9 cellular contexts compared by ENCODE assay signal in genomic region chr5:1652873-1653707, GRCh38.
DNase-seq lines count a peak whose midpoint lies in the region; ATAC-seq, FAIRE-seq and TF ChIP-seq lines count a peak whose summit lies in the region.
"Had no signal": no experiment of that assay in that cellular context is flagged by ENCODE, and none has a peak within 500 bp of the region (broad histone marks: within the 10 kb centered on the region; RNA-seq: fewer than 3 reads in every experiment).

No MANE protein-coding gene starts in this region.

- H3K4me3 Mint-ChIP-seq in T-helper 17 cell, result peak overlapping the region; percentile 31

- no peak overlapping the region for H3K27ac ChIP-seq in kidney (ENCODE audit: low read depth in 2 of 2, low read length in 2 of 2)
- H3K27ac ChIP-seq: thyroid gland had no signal

- ATAC-seq in GM18861 (IDR thresholded peaks at IDR 0.05; ENCODE audit: unreplicated experiment), result peak; percentile 20
- peak; percentile 44 for ATAC-seq in HG03064 (IDR thresholded peaks at IDR 0.05; ENCODE audit: low read depth, unreplicated experiment)
- peak; percentile 65 for ATAC-seq in T-helper 17 cell

- no peak overlapping the region for H3K9ac ChIP-seq in kidney (ENCODE audit: low read length in 2 of 2)

- no peaks in the 10 kb centered on the region for H3K36me3 Mint-ChIP-seq in T-helper 17 cell (ENCODE audit: low read depth)

- no peak overlapping the region for H3K4me3 ChIP-seq in kidney (ENCODE audit: low read length in 2 of 2)
- H3K4me3 ChIP-seq: thyroid gland had no signal

- peak; percentile 2 for DNase-seq in ACHN
- no peak for DNase-seq in T-helper 17 cell
- DNase-seq in kidney, result peak; percentile 68
- DNase-seq in activated CD4-positive, alpha-beta T cell treated with anti-CD3 and anti-CD28 coated beads, Interleukin-2, amount 50 U/mL, for 4 hours, result no peak
- no peak for DNase-seq in GOT3 (lab: John Stamatoyannopoulos, UW)
- DNase-seq in activated gamma-delta T cell (lab: John Stamatoyannopoulos, UW), result no peak

- no peak for TF ChIP-seq CTCF in kidney (IDR thresholded peaks at IDR 0.05; ENCODE audit: borderline replicate concordance, extremely low read depth, insufficient read depth)

- H3K4me1 ChIP-seq in kidney (ENCODE audit: control insufficient read depth in 1 of 2, insufficient read depth in 1 of 2, low read depth in 1 of 2, low read length in 2 of 2), result peaks cover 0 to 4% of the 10 kb centered on the region in 2 donors

- peaks cover 8% of the 10 kb centered on the region for H3K4me1 Mint-ChIP-seq in T-helper 17 cell

- intact Hi-C loops in kidney (cut with DNase I), result no loop called here

- no peak overlapping the region for H3K27ac Mint-ChIP-seq in T-helper 17 cell

- H3K36me3 ChIP-seq in kidney (ENCODE audit: control insufficient read depth in 1 of 2, insufficient read depth in 2 of 2, low read length in 2 of 2), result no peaks in the 10 kb centered on the region
- H3K36me3 ChIP-seq: thyroid gland had no signal

- no peaks in the 10 kb centered on the region for H3K9me3 ChIP-seq in T-helper 17 cell (ENCODE audit: control insufficient read depth, low read length, poor library complexity, severe bottlenecking)
- no peaks in the 10 kb centered on the region for H3K9me3 ChIP-seq in kidney (ENCODE audit: control insufficient read depth in 1 of 2, low read length in 2 of 2)
- H3K9me3 ChIP-seq: thyroid gland had no signal

- FAIRE-seq in kidney (lab: Jason Lieb, UNC), result no peak

- H3K27me3 Mint-ChIP-seq in T-helper 17 cell, result peaks cover 67% of the 10 kb centered on the region

- in situ Hi-C loops in ACHN (cut with HindIII; ENCODE audit: low pct_ligation_motif_present, low pct_unique_long_range_greater_than_20kb, low sequenced_read_pairs), result no loop called here

Comparison
In these comparisons a context has a peak if more than half of its experiments do, and no peak if none do; other contexts are left out.
1. DNase-seq: peak in ACHN (single experiment) and kidney (single experiment); none in T-helper 17 cell (0 of 3), activated CD4-positive, alpha-beta T cell treated with anti-CD3 and anti-CD28 coated beads, Interleukin-2, amount 50 U/mL, for 4 hours (0 of 2), GOT3 (single experiment) and activated gamma-delta T cell (single experiment).
2. Peak in every context shown above with its lines, with median percentiles within 50 percentile points of each other: ATAC-seq.